ENCODE assay signal across 8 cellular contexts in genomic region chr6:33313709-33314514, GRCh38. TPM values are rescaled to one million over a fixed set of nuclear protein-coding genes. Genes with fewer than 3 reads are reported as not detected.
A peak's percentile ranks its signal among the peaks of the same experiment; 100 is the strongest.
DNase-seq lines count a peak whose midpoint lies in the region; ATAC-seq lines count a peak whose summit lies in the region.

Gene TAPBP (minus strand): TSS chr6:33314078. CDS start chr6:33314041, 37 bp downstream.

- H3K36me3 ChIP-seq in NT2/D1 (ENCODE audit: insufficient read depth, insufficient read length, low read length): peaks cover 21% of the 10 kb centered on the region

- H3K9me3 ChIP-seq in NT2/D1 (ENCODE audit: insufficient read depth, low read length) (no peaks in the 10 kb centered on the region), mononuclear cell (ENCODE audit: low read depth, low read length) (no peaks in the 10 kb centered on the region)

- peak within 1 kb of the TSS; percentile 89 for H3K27ac ChIP-seq in epithelial cell of prostate

- H3K4me1 ChIP-seq in NT2/D1 (ENCODE audit: insufficient read depth, insufficient read length): peaks cover 7% of the 10 kb centered on the region
- H3K4me1 ChIP-seq in mononuclear cell (ENCODE audit: insufficient read depth, low read length): peaks cover 70% of the 10 kb centered on the region

- H3K27me3 ChIP-seq in NT2/D1 (ENCODE audit: insufficient read depth, insufficient read length) (no peaks in the 10 kb centered on the region), mononuclear cell (ENCODE audit: insufficient read depth, low read length) (no peaks in the 10 kb centered on the region)

- H3K4me3 ChIP-seq in NT2/D1 (ENCODE audit: insufficient read length, low read depth) (peak within 1 kb of the TSS; percentile 68), mononuclear cell (ENCODE audit: low read length) (peak within 1 kb of the TSS; percentile 98)

- DNase-seq in DMS 273 (lab: John Stamatoyannopoulos, UW; ENCODE audit: unreplicated experiment): peak; percentile 77
- DNase-seq in DMS 273 treated with DMSO at 0.1 percent for 48 hours (lab: John Stamatoyannopoulos, UW): no peak
- no peak for DNase-seq in NT2/D1 (ENCODE audit: low read depth, low spot score)
- DNase-seq in activated T-cell treated with anti-CD3 and anti-CD28 coated beads for 4 hours: peak; percentile 78
- no peak for DNase-seq in epithelial cell of prostate (ENCODE audit: low read depth, low spot score)
- DNase-seq in stimulated activated CD8-positive, alpha-beta memory T cell treated with anti-CD3 and anti-CD28 coated beads, Interleukin-2, amount 100 ng/mL, for 48 hours (ENCODE audit: low read depth in 2 of 2): peak; percentile 75 to 78

- ATAC-seq in HG03066 (IDR thresholded peaks at IDR 0.05; ENCODE audit: low read depth, unreplicated experiment): peak; percentile 46

- peak within 1 kb of the TSS; percentile 89 for H3K9ac ChIP-seq in NT2/D1 (ENCODE audit: insufficient read length, low read depth)

RNA-seq across cellular contexts. Expression of gene TAPBP, which starts in this region (rescaled TPM):
- total RNA-seq in mononuclear cell: 188 TPM

Comparison
In these comparisons a context has a peak if more than half of its experiments do, and no peak if none do; other contexts are left out.
1. DNase-seq: peak in DMS 273 (single experiment), activated T-cell treated with anti-CD3 and anti-CD28 coated beads for 4 hours (single experiment) and stimulated activated CD8-positive, alpha-beta memory T cell treated with anti-CD3 and anti-CD28 coated beads, Interleukin-2, amount 100 ng/mL, for 48 hours (2 of 2); none in DMS 273 treated with DMSO at 0.1 percent for 48 hours (single experiment), NT2/D1 (single experiment) and epithelial cell of prostate (single experiment).